ENCODE assay signal across 22 cellular contexts in the genomic region with DNA sequence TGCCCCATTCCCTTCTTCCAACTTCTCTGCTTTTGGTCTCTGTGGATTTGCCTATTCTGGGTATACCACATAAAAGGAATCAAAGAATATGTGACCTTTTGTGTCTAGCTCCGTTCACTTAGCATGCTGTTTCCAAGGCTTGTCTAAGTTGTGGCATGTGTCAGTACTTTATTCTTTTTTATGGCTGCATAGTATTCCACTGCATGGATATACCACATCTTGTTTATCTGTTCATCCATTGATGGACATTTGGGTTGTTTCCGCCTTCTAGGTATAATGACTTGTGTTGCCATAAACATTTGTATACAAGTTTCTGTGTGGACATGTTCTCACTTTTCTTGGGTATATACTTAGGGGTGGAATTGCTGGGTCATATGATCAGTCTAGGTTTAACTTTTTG.
A peak's percentile ranks its signal among the peaks of the same experiment; 100 is the strongest.
DNase-seq lines count a peak whose midpoint lies in the region; ATAC-seq, FAIRE-seq and TF ChIP-seq lines count a peak whose summit lies in the region.
"Had no signal": no experiment of that assay in that cellular context is flagged by ENCODE, and none has a peak within 500 bp of the region (broad histone marks: within the 10 kb centered on the region; RNA-seq: fewer than 3 reads in every experiment).

No MANE protein-coding gene starts in this region.

- H3K18ac ChIP-seq in H1 (ENCODE audit: extremely low read depth, low read length) = no peak overlapping the region

- intact Hi-C loops in HepG2 (cut with micrococcal nuclease; ENCODE audit: unreplicated experiment) (no loop called here), right lobe of liver (cut with DNase I) (no loop called here)

- no peak overlapping the region for H3K4me2 ChIP-seq in HepG2 (ENCODE audit: low read depth, low read length)
- no peak overlapping the region for H3K4me2 ChIP-seq in H1 (ENCODE audit: insufficient read depth in 1 of 2, low read depth in 2 of 2, low read length in 2 of 2)
- H3K4me2 ChIP-seq: A549 had no signal

- no peaks in the 10 kb centered on the region; the same call in 1 of the 2 replicates for H3K23me2 ChIP-seq in H1 (ENCODE audit: low read depth, low read length)

- in situ Hi-C loops in HepG2 (cut with HindIII; ENCODE audit: extremely low pct_ligation_motif_present, low pct_unique_long_range_greater_than_20kb) (no loop called here), ACHN (cut with HindIII; ENCODE audit: low pct_ligation_motif_present, low pct_unique_long_range_greater_than_20kb, low sequenced_read_pairs) (no loop called here)

- H3K27ac Mint-ChIP-seq in activated CD4-positive, alpha-beta memory T cell treated with anti-CD3 and anti-CD28 coated beads, Interleukin-2, amount 10 ng/mL, durations not matched to agents 7 days and 5 days = no peak overlapping the region
- H3K27ac Mint-ChIP-seq: CD4-positive, alpha-beta T cell; CD8-positive, alpha-beta memory T cell; HFFc6 had no signal

- no peak overlapping the region for H3K9ac ChIP-seq in HepG2 (ENCODE audit: insufficient read depth, low read depth, low read length)
- H3K9ac ChIP-seq in H1 (replicated peaks in 1 of 4; ENCODE audit: extremely low read depth in 1 of 4, low read depth in 3 of 4, low read length in 3 of 4) = no peak overlapping the region
- H3K9ac ChIP-seq: GM23248 had no signal

- no peaks in the 10 kb centered on the region for H3K79me2 ChIP-seq in HepG2 (ENCODE audit: insufficient read depth, low read length)
- H3K79me2 ChIP-seq in H1 (ENCODE audit: control insufficient read depth in 1 of 2, insufficient read depth in 2 of 2, low read length in 2 of 2) = no peaks in the 10 kb centered on the region

- no peaks in the 10 kb centered on the region for H3K79me1 ChIP-seq in H1 (ENCODE audit: low read depth, low read length)

- H3K56ac ChIP-seq in H1 (replicated peaks; ENCODE audit: insufficient read length, low read depth, low read length) = no peak overlapping the region

- no peak overlapping the region for H2AFZ ChIP-seq in HepG2 (ENCODE audit: low read length)
- no peak overlapping the region for H2AFZ ChIP-seq in H1 (ENCODE audit: low read length)
- H2AFZ ChIP-seq: GM23248 had no signal

- no peak overlapping the region for H4K91ac ChIP-seq in H1 (replicated peaks; ENCODE audit: insufficient read length, low read length)

- TF ChIP-seq EP300 in HepG2 (IDR thresholded peaks at IDR 0.05; ENCODE audit: low read depth in 2 of 2, low read length in 2 of 2) = no peak
- no peak for TF ChIP-seq EP300 in HepG2 (CRISPR knock-in tag; IDR thresholded peaks at IDR 0.05; ENCODE audit: borderline replicate concordance)
- TF ChIP-seq EP300 in H1 (IDR thresholded peaks at IDR 0.05; ENCODE audit: borderline replicate concordance in 1 of 2, low read depth in 2 of 2, low read length in 2 of 2) = no peak

- no TSS peak for BruUV-seq in HepG2 (replicated peaks; lab: Mats Ljungman, UMichigan)

- no peak overlapping the region for H3K4me3 Mint-ChIP-seq in activated CD4-positive, alpha-beta memory T cell treated with anti-CD3 and anti-CD28 coated beads, Interleukin-2, amount 10 ng/mL, durations not matched to agents 7 days and 5 days
- H3K4me3 Mint-ChIP-seq: CD14-positive monocyte; CD4-positive, alpha-beta T cell; CD8-positive, alpha-beta memory T cell; H9; HFFc6 had no signal

- POLR2A ChIA-PET in HepG2 (lab: Yijun Ruan, JAX) (no interaction called here), HEK293 (lab: Yijun Ruan, JAX) (no interaction called here), H1 (lab: Charles Lee; ENCODE audit: partially characterized antibody) (no interaction called here)
- POLR2A ChIA-PET in activated CD4-positive, alpha-beta memory T cell treated with anti-CD3 and anti-CD28 coated beads, Interleukin-2, amount 10 ng/mL, durations not matched to agents 7 days and 5 days (lab: Charles Lee) = no interaction called here

- peaks cover 10% of the 10 kb centered on the region for H3K9me3 Mint-ChIP-seq in activated CD4-positive, alpha-beta memory T cell treated with anti-CD3 and anti-CD28 coated beads, Interleukin-2, amount 10 ng/mL, durations not matched to agents 7 days and 5 days
- H3K9me3 Mint-ChIP-seq: CD4-positive, alpha-beta T cell had no signal

- ATAC-seq in HepG2 (no peak), right lobe of liver (no peak)
- ATAC-seq: A549, HCT116 had no signal

- H3K4ac ChIP-seq in H1 (replicated peaks; ENCODE audit: insufficient read length, low read depth, low read length) = no peak overlapping the region

- H3K4me1 Mint-ChIP-seq in activated CD4-positive, alpha-beta memory T cell treated with anti-CD3 and anti-CD28 coated beads, Interleukin-2, amount 10 ng/mL, durations not matched to agents 7 days and 5 days = peaks cover 16% of the 10 kb centered on the region

- no peak for TF ChIP-seq CTCF in HepG2 (CRISPR knock-in tag; IDR thresholded peaks at IDR 0.05)
- no peak for TF ChIP-seq CTCF in right lobe of liver (IDR thresholded peaks at IDR 0.05)
- TF ChIP-seq CTCF in HEK293 (tag by site-specific recombination; IDR thresholded peaks at IDR 0.05) = no peak
- no peak for TF ChIP-seq CTCF in H1 (IDR thresholded peaks at IDR 0.05; ENCODE audit: control extremely low read depth in 1 of 3, insufficient read depth in 1 of 3, low read depth in 1 of 3, low read length in 3 of 3)

- H2BK12ac ChIP-seq in H1 (ENCODE audit: low read depth, low read length) = 0 out of 2 replicates have a peak overlapping the region, but pooled peaks have one; percentile 10

- CTCF ChIA-PET in HepG2 (lab: Yijun Ruan, JAX; ENCODE audit: low intra/inter-chr PET ratio, low total read pairs) (no interaction called here), HEK293 (lab: Yijun Ruan, JAX) (no interaction called here), H1 (lab: Charles Lee; ENCODE audit: partially characterized antibody) (interaction anchor here (0.6 to 1.0 kb wide), 4 partner anchors 9 to 387 kb away, joined by 3 to 5 read pairs (median 3); no protein-coding TSS in a partner anchor)
- CTCF ChIA-PET in activated CD4-positive, alpha-beta memory T cell treated with anti-CD3 and anti-CD28 coated beads, Interleukin-2, amount 10 ng/mL, durations not matched to agents 7 days and 5 days (lab: Charles Lee) = no interaction called here

- H2BK120ac ChIP-seq in H1 (replicated peaks; ENCODE audit: low read depth, low read length) = no peak overlapping the region

- H3K14ac ChIP-seq in H1 (ENCODE audit: insufficient read length) = no peak overlapping the region

- TF ChIP-seq POLR2A in HepG2 (IDR thresholded peaks at IDR 0.05; ENCODE audit: insufficient read depth in 1 of 2, low read depth in 2 of 2, low read length in 2 of 2) = no peak
- no peak for TF ChIP-seq POLR2A in right lobe of liver (IDR thresholded peaks at IDR 0.05)
- TF ChIP-seq POLR2A in H1 (IDR thresholded peaks at IDR 0.05; ENCODE audit: control extremely low read depth in 1 of 2, low read depth in 2 of 2, low read length in 2 of 2) = no peak
- TF ChIP-seq POLR2A in GM12892 (IDR thresholded peaks at IDR 0.05; ENCODE audit: low read depth, low read length) = no peak

- H3K4me1 ChIP-seq in HepG2 (ENCODE audit: insufficient read depth, low read length) (peaks cover 15% of the 10 kb centered on the region), right lobe of liver (peaks cover 0 to 20% (median 3%) of the 10 kb centered on the region in 4 donors), HEK293 (ENCODE audit: control insufficient read depth, insufficient read depth, low read length) (peaks cover 6% of the 10 kb centered on the region; the same call in 1 of the 2 replicates), H1 (replicated peaks in 1 of 4; ENCODE audit: control insufficient read depth in 3 of 4, insufficient read depth in 4 of 4, low read length in 3 of 4) (peaks cover 6 to 17% (median 8%) of the 10 kb centered on the region in 4 experiments; a peak in 6 of 7 replicates)
- H3K4me1 ChIP-seq: A549 had no signal

- no peak overlapping the region for H2BK20ac ChIP-seq in H1 (ENCODE audit: low read length)

- H3K4me3 ChIP-seq in HepG2 (replicated peaks in 1 of 3; ENCODE audit: insufficient read depth in 1 of 3, low read depth in 2 of 3, low read length in 3 of 3) = no peak overlapping the region
- H3K4me3 ChIP-seq in right lobe of liver = no peak overlapping the region
- no peak overlapping the region for H3K4me3 ChIP-seq in HEK293 (ENCODE audit: low read depth, low read length)
- H3K4me3 ChIP-seq in H1 (ENCODE audit: extremely low read depth in 1 of 4, insufficient read depth in 2 of 4, low read depth in 3 of 4, low read length in 4 of 4) = no peak overlapping the region
- H3K4me3 ChIP-seq: A549, GM23248 had no signal

- H2BK5ac ChIP-seq in H1 (ENCODE audit: low read depth, low read length) = no peak overlapping the region

- H3K27me3 ChIP-seq in HepG2 (ENCODE audit: control insufficient read depth in 1 of 2, insufficient read depth in 2 of 2, low read length in 2 of 2) = no peaks in the 10 kb centered on the region
- no peaks in the 10 kb centered on the region for H3K27me3 ChIP-seq in right lobe of liver
- H3K27me3 ChIP-seq in H1 (replicated peaks in 1 of 4; ENCODE audit: control insufficient read depth in 3 of 4, extremely low read depth in 1 of 4, insufficient read depth in 3 of 4, low read length in 3 of 4) = no peaks in the 10 kb centered on the region

- no peak for DNase-seq in HepG2 (ENCODE audit: low spot score)
- DNase-seq in right lobe of liver = no peak
- DNase-seq in H1 (ENCODE audit: low read depth in 1 of 2, low spot score in 2 of 2) = no peak
- no peak for DNase-seq in activated CD4-positive, alpha-beta memory T cell treated with anti-CD3 and anti-CD28 coated beads, Interleukin-2, amount 10 ng/mL, durations not matched to agents 7 days and 5 days
- DNase-seq in GM12892 (ENCODE audit: insufficient read length) = no peak
- DNase-seq in ACHN = no peak
- DNase-seq: 8988T; CD4-positive, alpha-beta T cell; CD8-positive, alpha-beta memory T cell; DMS 273 treated with DMSO at 0.1 percent for 48 hours; DMS79; GF-D8; GM23248; H9; HFFc6 had no signal

- peaks cover 7% of the 10 kb centered on the region for H3K36me3 Mint-ChIP-seq in activated CD4-positive, alpha-beta memory T cell treated with anti-CD3 and anti-CD28 coated beads, Interleukin-2, amount 10 ng/mL, durations not matched to agents 7 days and 5 days (ENCODE audit: low read depth)
- H3K36me3 Mint-ChIP-seq: CD14-positive monocyte had no signal

- H2AK5ac ChIP-seq in H1 (ENCODE audit: low read depth, low read length) = no peak overlapping the region

- no peaks in the 10 kb centered on the region for H3K27me3 Mint-ChIP-seq in activated CD4-positive, alpha-beta memory T cell treated with anti-CD3 and anti-CD28 coated beads, Interleukin-2, amount 10 ng/mL, durations not matched to agents 7 days and 5 days
- H3K27me3 Mint-ChIP-seq: CD4-positive, alpha-beta T cell had no signal

- no peak overlapping the region for H4K5ac ChIP-seq in H1 (ENCODE audit: insufficient read length, low read depth, low read length)

- H3K27ac ChIP-seq in HepG2 (ENCODE audit: extremely low read length, insufficient read depth, low read length) (no peak overlapping the region), right lobe of liver (no peak overlapping the region), HEK293 (ENCODE audit: extremely low read depth, low read depth, low read length) (no peak overlapping the region), H1 (ENCODE audit: low read depth, low read length) (no peak overlapping the region)
- H3K27ac ChIP-seq: A549, GM23248 had no signal

- no peak for TF ChIP-seq RAD21 in HepG2 (CRISPR knock-in tag; IDR thresholded peaks at IDR 0.05)
- no peak for TF ChIP-seq RAD21 in H1 (IDR thresholded peaks at IDR 0.05 in 1 of 2, conservative IDR thresholded peaks at IDR 0.05 in 1 of 2; ENCODE audit: low read depth in 2 of 2, low read length in 2 of 2)

- H4K20me1 ChIP-seq in HepG2 (ENCODE audit: insufficient read depth, low read length) (no peaks in the 10 kb centered on the region), H1 (replicated peaks in 1 of 2; ENCODE audit: control insufficient read depth in 1 of 2, insufficient read depth in 2 of 2, low read length in 2 of 2) (no peaks in the 10 kb centered on the region)

- 61% methylated on average over 2 of the region's 2 CpGs for WGBS in HepG2 (ENCODE audit: low lambda C conversion rate)
- WGBS in right lobe of liver (ENCODE audit: insufficient coverage, low coverage, low lambda C conversion rate, missing lambda C conversion rate) = 80% methylated on average over 2 of the region's 2 CpGs
- 85% methylated on average over 2 of the region's 2 CpGs; no CpG with 5 or more reads in 1 of the 2 experiments for WGBS in H1 (ENCODE audit: extremely low coverage in 1 of 2, insufficient coverage in 1 of 2, insufficient read length in 1 of 2, insufficient replicate concordance in 2 of 2, low coverage in 1 of 2, low lambda C conversion rate in 2 of 2, missing lambda C conversion rate in 1 of 2), 2 experiments

- H4K8ac ChIP-seq in H1 (ENCODE audit: extremely low read depth, insufficient read depth, low read length) = no peak overlapping the region

- no peak overlapping the region for H2BK15ac ChIP-seq in H1 (ENCODE audit: low read length)

- no peak overlapping the region for H3K23ac ChIP-seq in H1 (ENCODE audit: insufficient read length)

- H3K9me3 ChIP-seq in HepG2 (ENCODE audit: low read length) (no peaks in the 10 kb centered on the region), right lobe of liver (no peaks in the 10 kb centered on the region), HEK293 (ENCODE audit: control insufficient read depth, insufficient read depth, low read depth, low read length) (no peaks in the 10 kb centered on the region), H1 (ENCODE audit: insufficient read depth in 2 of 2, low read depth in 1 of 2, low read length in 1 of 2) (peaks cover 6 to 7% of the 10 kb centered on the region in 2 experiments; a peak in 2 of 4 replicates)

- H3K36me3 ChIP-seq in HepG2 (replicated peaks in 1 of 2; ENCODE audit: control insufficient read depth in 1 of 2, insufficient read depth in 2 of 2, low read length in 2 of 2) (no peaks in the 10 kb centered on the region), right lobe of liver (no peaks in the 10 kb centered on the region), HEK293 (ENCODE audit: control insufficient read depth in 2 of 2, insufficient read depth in 1 of 2, low read length in 2 of 2) (no peaks in the 10 kb centered on the region), H1 (ENCODE audit: control insufficient read depth in 2 of 4, insufficient read depth in 4 of 4, low read length in 3 of 4) (no peaks in the 10 kb centered on the region)

- no peak for FAIRE-seq in HepG2 (lab: Jason Lieb, UNC)
- no peak for FAIRE-seq in H1 (lab: Jason Lieb, UNC)
- FAIRE-seq in GM12892 (lab: Jason Lieb, UNC) = no peak
- FAIRE-seq: A549, D721Med, GM12891, GM19239 had no signal
